Comparison of ENCODE assay signal across 10 cellular contexts in genomic region chr6:158717341-158718328, GRCh38.
DNase-seq lines count a peak whose midpoint lies in the region; ATAC-seq and TF ChIP-seq lines count a peak whose summit lies in the region.
"Had no signal": no experiment of that assay in that cellular context is flagged by ENCODE, and none has a peak within 500 bp of the region (broad histone marks: within the 10 kb centered on the region; RNA-seq: fewer than 3 reads in every experiment).

No MANE protein-coding gene starts in this region.

- POLR2A ChIA-PET in CD4-positive, alpha-beta T cell (lab: Charles Lee), result no interaction called here
- POLR2A ChIA-PET in activated CD8-positive, alpha-beta T cell treated with anti-CD3 and anti-CD28 coated beads, Interleukin-2, amount 10 ng/mL, durations not matched to agents 7 days and 5 days (lab: Charles Lee), result interaction anchor here (1.0 kb wide), 1 partner anchor 73 kb away, joined by 3 read pairs; no protein-coding TSS in a partner anchor

- DNase-seq in CD4-positive, alpha-beta T cell, result no peak
- no peak for DNase-seq in activated CD8-positive, alpha-beta T cell treated with anti-CD3 and anti-CD28 coated beads, Interleukin-2, amount 10 ng/mL, durations not matched to agents 7 days and 5 days
- DNase-seq in putamen (ENCODE audit: low spot score), result no peak
- no peak for DNase-seq in activated naive CD4-positive, alpha-beta T cell treated with anti-CD3 and anti-CD28 coated beads, Interleukin-2, amount 50 U/mL, for 16 hours
- DNase-seq in iPS-NIHi7 (ENCODE audit: extremely low spot score), result no peak
- no peak for DNase-seq in C1 segment of cervical spinal cord (lab: John Stamatoyannopoulos, UW)
- DNase-seq: activated effector memory CD4-positive, alpha-beta T cell treated with Interleukin-2 at 50 U/mL for 16 hours; NCI-H446 had no signal

- peaks cover 66% of the 10 kb centered on the region for H3K36me3 Mint-ChIP-seq in CD4-positive, alpha-beta T cell (ENCODE audit: low read depth)
- peaks cover 75% of the 10 kb centered on the region for H3K36me3 Mint-ChIP-seq in activated CD8-positive, alpha-beta T cell treated with anti-CD3 and anti-CD28 coated beads, Interleukin-2, amount 10 ng/mL, durations not matched to agents 7 days and 5 days (ENCODE audit: low read depth)

- H3K9me3 ChIP-seq in CD4-positive, alpha-beta T cell (ENCODE audit: control insufficient read depth, low read length), result no peaks in the 10 kb centered on the region

- CTCF ChIA-PET in CD4-positive, alpha-beta T cell (lab: Charles Lee), result interaction anchor here (0.8 to 1.3 kb wide), 3 partner anchors 13 to 25 kb away, joined by 3 to 5 read pairs (median 4); no protein-coding TSS in a partner anchor
- CTCF ChIA-PET in activated CD8-positive, alpha-beta T cell treated with anti-CD3 and anti-CD28 coated beads, Interleukin-2, amount 10 ng/mL, durations not matched to agents 7 days and 5 days (lab: Charles Lee), result interaction anchor here (1.0 to 3.6 kb wide), 9 partner anchors 11 to 274 kb away, joined by 3 to 16 read pairs (median 5); no protein-coding TSS in a partner anchor

- H3K27me3 ChIP-seq in CD4-positive, alpha-beta T cell (ENCODE audit: control insufficient read depth, insufficient read depth, low read length), result no peaks in the 10 kb centered on the region

- H3K27me3 Mint-ChIP-seq in CD4-positive, alpha-beta T cell, result no peaks in the 10 kb centered on the region
- no peaks in the 10 kb centered on the region for H3K27me3 Mint-ChIP-seq in activated CD8-positive, alpha-beta T cell treated with anti-CD3 and anti-CD28 coated beads, Interleukin-2, amount 10 ng/mL, durations not matched to agents 7 days and 5 days (ENCODE audit: low read depth)

- intact Hi-C loops in CD4-positive, alpha-beta T cell (cut with DNase I, micrococcal nuclease), result loop anchor here (10.0 kb wide), 2 partner anchors 57 to 77 kb away; no protein-coding TSS in a partner anchor

- ATAC-seq in CD4-positive, alpha-beta T cell (ENCODE audit: poor library complexity), result no peak
- ATAC-seq in GM19043 (IDR thresholded peaks at IDR 0.05; ENCODE audit: low read depth, unreplicated experiment) (peak; percentile 59), HG03025 (IDR thresholded peaks at IDR 0.05; ENCODE audit: low FRiP score, unreplicated experiment) (peak; percentile 50)
- ATAC-seq in activated CD8-positive, alpha-beta T cell treated with anti-CD3 and anti-CD28 coated beads, Interleukin-2, amount 10 ng/mL, durations not matched to agents 7 days and 5 days, result peak; percentile 64

- H3K4me1 Mint-ChIP-seq in CD4-positive, alpha-beta T cell (ENCODE audit: low read depth), result peaks cover 41% of the 10 kb centered on the region
- H3K4me1 Mint-ChIP-seq in activated CD8-positive, alpha-beta T cell treated with anti-CD3 and anti-CD28 coated beads, Interleukin-2, amount 10 ng/mL, durations not matched to agents 7 days and 5 days (ENCODE audit: low read depth), result peaks cover 80% of the 10 kb centered on the region

- TF ChIP-seq CTCF in CD4-positive, alpha-beta T cell (IDR thresholded peaks at IDR 0.05), result no peak

- H3K9me3 Mint-ChIP-seq in CD4-positive, alpha-beta T cell, result no peaks in the 10 kb centered on the region
- no peaks in the 10 kb centered on the region for H3K9me3 Mint-ChIP-seq in activated CD8-positive, alpha-beta T cell treated with anti-CD3 and anti-CD28 coated beads, Interleukin-2, amount 10 ng/mL, durations not matched to agents 7 days and 5 days (ENCODE audit: insufficient read depth)

- peak overlapping the region; percentile 40 for H3K27ac Mint-ChIP-seq in CD4-positive, alpha-beta T cell
- H3K27ac Mint-ChIP-seq in activated CD8-positive, alpha-beta T cell treated with anti-CD3 and anti-CD28 coated beads, Interleukin-2, amount 10 ng/mL, durations not matched to agents 7 days and 5 days, result peak overlapping the region; percentile 94

- peak overlapping the region; percentile 35 for H3K27ac ChIP-seq in CD4-positive, alpha-beta T cell (ENCODE audit: low read depth, low read length)

- peak overlapping the region; percentile 26 for H3K4me3 Mint-ChIP-seq in CD4-positive, alpha-beta T cell
- H3K4me3 Mint-ChIP-seq in activated CD8-positive, alpha-beta T cell treated with anti-CD3 and anti-CD28 coated beads, Interleukin-2, amount 10 ng/mL, durations not matched to agents 7 days and 5 days, result peak overlapping the region; percentile 53
